16 cellular contexts compared by ENCODE assay signal in genomic region chrX:15915959-15916703, GRCh38.
DNase-seq lines count a peak whose midpoint lies in the region; ATAC-seq and TF ChIP-seq lines count a peak whose summit lies in the region.
"Had no signal": no experiment of that assay in that cellular context is flagged by ENCODE, and none has a peak within 500 bp of the region (broad histone marks: within the 10 kb centered on the region; RNA-seq: fewer than 3 reads in every experiment).

No MANE protein-coding gene starts in this region.

- intact Hi-C loops in naive thymus-derived CD4-positive, alpha-beta T cell (cut with micrococcal nuclease), result no loop called here
- intact Hi-C loops in lower leg skin (cut with DNase I; ENCODE audit: low total_unique reads), result no loop called here

- TF ChIP-seq POLR2A in lower leg skin (IDR thresholded peaks at IDR 0.05), result no peak

- no peaks in the 10 kb centered on the region for H3K27me3 ChIP-seq in DOHH2 (ENCODE audit: control insufficient read depth, low read length)
- H3K27me3 ChIP-seq in naive thymus-derived CD4-positive, alpha-beta T cell (ENCODE audit: control insufficient read depth in 2 of 2, insufficient read depth in 2 of 2, low read length in 2 of 2), result no peaks in the 10 kb centered on the region

- no peaks in the 10 kb centered on the region for H3K9me2 ChIP-seq in DOHH2 (replicated peaks; ENCODE audit: control insufficient read depth, low read length)

- TF ChIP-seq CTCF in DOHH2 (IDR thresholded peaks at IDR 0.05; ENCODE audit: low read depth, low read length, poor library complexity, severe bottlenecking) (no peak), cardiac fibroblast (IDR thresholded peaks at IDR 0.05; ENCODE audit: low read depth, low read length) (no peak), lower leg skin (IDR thresholded peaks at IDR 0.05) (no peak), coronary artery (IDR thresholded peaks at IDR 0.05) (no peak)

- POLR2A ChIA-PET in naive thymus-derived CD4-positive, alpha-beta T cell (lab: Charles Lee), result no interaction called here

- H3K4me1 ChIP-seq in DOHH2 (ENCODE audit: control insufficient read depth, low read length), result peaks cover 17% of the 10 kb centered on the region
- no peaks in the 10 kb centered on the region for H3K4me1 ChIP-seq in naive thymus-derived CD4-positive, alpha-beta T cell (ENCODE audit: control insufficient read depth in 2 of 2, insufficient read depth in 2 of 2, low read length in 2 of 2)

- H3K4me3 ChIP-seq in DOHH2 (ENCODE audit: low read length) (no peak overlapping the region), cardiac fibroblast (replicated peaks in 1 of 2; ENCODE audit: low read depth in 2 of 2, low read length in 2 of 2) (no peak overlapping the region), lower leg skin (ENCODE audit: low read depth, poor library complexity, severe bottlenecking) (no peak overlapping the region), coronary artery (no peak overlapping the region)
- no peak overlapping the region for H3K4me3 ChIP-seq in naive thymus-derived CD4-positive, alpha-beta T cell (ENCODE audit: low read length)
- H3K4me3 ChIP-seq: mucosa of descending colon had no signal

- peak; percentile 51 for ATAC-seq in naive thymus-derived CD4-positive, alpha-beta T cell
- ATAC-seq in HG03521 (IDR thresholded peaks at IDR 0.05; ENCODE audit: unreplicated experiment), result no peak
- ATAC-seq: mucosa of descending colon had no signal

- H3K9me3 Mint-ChIP-seq in naive thymus-derived CD4-positive, alpha-beta T cell, result no peaks in the 10 kb centered on the region

- peak overlapping the region; percentile 45 for H3K4me2 ChIP-seq in DOHH2 (ENCODE audit: low read length)

- H3K79me2 ChIP-seq in DOHH2 (ENCODE audit: control insufficient read depth, low read length), result no peaks in the 10 kb centered on the region

- CTCF ChIA-PET in naive thymus-derived CD4-positive, alpha-beta T cell (lab: Charles Lee), result no interaction called here

- H3K9me3 ChIP-seq in DOHH2 (ENCODE audit: control insufficient read depth, insufficient read depth, low read length), result no peaks in the 10 kb centered on the region
- no peaks in the 10 kb centered on the region for H3K9me3 ChIP-seq in naive thymus-derived CD4-positive, alpha-beta T cell (ENCODE audit: control insufficient read depth in 2 of 3, low read length in 3 of 3)
- H3K9me3 ChIP-seq: mucosa of descending colon had no signal

- H4K20me1 ChIP-seq in DOHH2 (ENCODE audit: control insufficient read depth, insufficient read depth, low read depth, low read length), result no peaks in the 10 kb centered on the region

- DNase-seq in NCI-H226 (peak; percentile 7), cardiac fibroblast (ENCODE audit: low read depth in 2 of 2) (peak; percentile 12 to 18), lower leg skin (ENCODE audit: low spot score in 2 of 2) (no peak), NCI-H2107 (lab: John Stamatoyannopoulos, UW) (no peak), coronary artery (ENCODE audit: low spot score) (no peak)
- no peak for DNase-seq in naive thymus-derived CD4-positive, alpha-beta T cell
- DNase-seq: activated naive CD4-positive, alpha-beta T cell treated with Interleukin-2 at 50 U/mL for 16 hours; caudate nucleus; NCI-H1105 treated with DMSO at 0.1 percent for 48 hours; NCI-H510A; stimulated activated CD4-positive, alpha-beta T cell treated with anti-CD3 and anti-CD28 coated beads, Interleukin-2, amount 100 ng/mL, for 48 hours; stimulated activated naive CD4-positive, alpha-beta T cell treated with Interleukin-2 at 50 U/mL for 16 hours had no signal

- 0 out of 2 replicates have a peak overlapping the region, but pooled peaks have one; percentile 6 for H3K27ac ChIP-seq in DOHH2 (ENCODE audit: low read depth, low read length)
- no peak overlapping the region for H3K27ac ChIP-seq in naive thymus-derived CD4-positive, alpha-beta T cell (ENCODE audit: low read depth, low read length)
- H3K27ac ChIP-seq in coronary artery, result no peak overlapping the region
- H3K27ac ChIP-seq: C4-2B had no signal

- no peak overlapping the region for H3K4me3 Mint-ChIP-seq in naive thymus-derived CD4-positive, alpha-beta T cell

- H3K36me3 ChIP-seq in DOHH2 (ENCODE audit: control insufficient read depth, low read length), result no peaks in the 10 kb centered on the region
- no peaks in the 10 kb centered on the region for H3K36me3 ChIP-seq in naive thymus-derived CD4-positive, alpha-beta T cell (ENCODE audit: control insufficient read depth in 2 of 3, insufficient read depth in 3 of 3, low read length in 3 of 3)

- H3K27me3 Mint-ChIP-seq in naive thymus-derived CD4-positive, alpha-beta T cell, result peaks cover 0 to 6% (median 3%) of the 10 kb centered on the region in 5 donors

- no peak overlapping the region for H3K27ac Mint-ChIP-seq in naive thymus-derived CD4-positive, alpha-beta T cell

- 57 to 64% methylated on average over 5 of the region's 5 CpGs for WGBS in lower leg skin, 2 donors

- peaks cover 0 to 7% (median 0%) of the 10 kb centered on the region in 7 donors for H3K4me1 Mint-ChIP-seq in naive thymus-derived CD4-positive, alpha-beta T cell

- H3F3A ChIP-seq in DOHH2 (ENCODE audit: control insufficient read depth, insufficient read depth), result peaks cover 4% of the 10 kb centered on the region; the same call in 1 of the 2 replicates

- H3K36me3 Mint-ChIP-seq in naive thymus-derived CD4-positive, alpha-beta T cell, result no peaks in the 10 kb centered on the region

Comparison
In these comparisons a context has a peak if more than half of its experiments do, and no peak if none do; other contexts are left out.
1. DNase-seq: peak in NCI-H226 (single experiment) and cardiac fibroblast (2 of 2); none in naive thymus-derived CD4-positive, alpha-beta T cell (0 of 9), lower leg skin (0 of 2), NCI-H2107 (single experiment) and coronary artery (single experiment).